Comparison of ENCODE assay signal across 9 cellular contexts in the genomic region with DNA sequence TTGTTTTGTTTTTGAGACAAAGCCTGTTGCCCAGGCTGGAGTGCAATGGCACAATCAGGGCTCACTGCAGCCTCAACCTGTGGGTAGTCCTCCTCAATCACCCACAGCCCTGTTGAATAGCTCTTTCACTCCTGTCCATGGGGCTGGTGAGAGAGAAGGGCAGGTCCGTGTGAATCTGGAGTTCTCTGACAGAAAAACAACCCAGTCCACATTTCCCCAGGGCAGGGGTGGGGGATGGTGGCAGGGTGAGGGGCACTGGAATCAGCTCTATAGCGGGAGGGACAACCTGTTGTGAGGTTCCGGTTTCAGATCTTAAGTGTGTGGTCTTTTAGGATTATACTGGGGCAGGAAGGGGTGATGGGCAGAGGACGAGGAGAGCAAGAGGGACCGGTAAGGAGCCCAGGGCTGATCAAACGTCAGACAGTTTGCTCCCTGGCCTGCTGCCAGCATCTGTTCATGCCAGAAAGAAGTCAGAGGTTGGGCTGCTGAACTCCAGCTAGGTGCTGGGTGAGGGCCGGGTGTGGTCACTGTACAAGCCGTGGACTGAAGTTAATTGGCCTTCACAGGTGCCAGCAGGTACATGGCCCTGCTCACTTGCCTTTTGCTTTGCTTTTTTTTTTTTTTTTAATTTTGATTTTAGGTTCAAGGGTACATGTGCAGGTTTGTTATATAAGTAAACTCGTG. TPM values are rescaled to one million over a fixed set of nuclear protein-coding genes. Genes with fewer than 3 reads are reported as not detected.
DNase-seq lines count a peak whose midpoint lies in the region; ATAC-seq and TF ChIP-seq lines count a peak whose summit lies in the region.
"Had no signal": no experiment of that assay in that cellular context is flagged by ENCODE, and none has a peak within 500 bp of the region (broad histone marks: within the 10 kb centered on the region; RNA-seq: fewer than 3 reads in every experiment).

No MANE protein-coding gene starts in this region.

- H3K4me1 Mint-ChIP-seq in mesothelial cell of epicardium, result peaks cover 11% of the 10 kb centered on the region

- H3K4me3 Mint-ChIP-seq in mesothelial cell of epicardium, result no peak overlapping the region
- H3K4me3 Mint-ChIP-seq: T-helper 1 cell treated with Interleukin-12 subunit alpha and Interleukin-12 subunit beta and Interleukin-4 antibody, amounts not matched to agents 30 μg/mL and 1 μg/mL, for 36 hours had no signal

- peak; percentile 32 for DNase-seq in Daoy (ENCODE audit: low read depth)
- peak; percentile 30 for DNase-seq in NCI-H2107 (lab: John Stamatoyannopoulos, UW)
- DNase-seq in WERI-Rb-1, result peak; percentile 22
- DNase-seq in mesothelial cell of epicardium (ENCODE audit: low spot score in 2 of 2, unreplicated experiment in 2 of 2), result peak; percentile 31 to 43
- no peak for DNase-seq in SW 1271 (lab: John Stamatoyannopoulos, UW)
- no peak for DNase-seq in GM19240 (ENCODE audit: insufficient read length, low spot score)

- no peak for TF ChIP-seq CTCF in WERI-Rb-1 (IDR thresholded peaks at IDR 0.05; ENCODE audit: low read depth, low read length)
- TF ChIP-seq CTCF in mesothelial cell of epicardium (IDR thresholded peaks at IDR 0.05; ENCODE audit: unreplicated experiment), result no peak

- H3K9me3 ChIP-seq in WERI-Rb-1 (ENCODE audit: severe bottlenecking), result no peaks in the 10 kb centered on the region

- peaks cover under 1% of the 10 kb centered on the region for H3K36me3 Mint-ChIP-seq in mesothelial cell of epicardium

- no peak for ATAC-seq in activated CD4-positive, CD25-positive, alpha-beta regulatory T cell treated with anti-CD3 and anti-CD28 coated beads, Interleukin-2, amount 50 U/mL, for 24 hours
- ATAC-seq in HG03135 (IDR thresholded peaks at IDR 0.05; ENCODE audit: unreplicated experiment), result no peak

- no peaks in the 10 kb centered on the region for H3K27me3 ChIP-seq in WERI-Rb-1 (ENCODE audit: insufficient read depth, low read depth, severe bottlenecking)

- H3K4me3 ChIP-seq in WERI-Rb-1 (ENCODE audit: low read depth, low read length), result no peak overlapping the region

- H3K27ac Mint-ChIP-seq in mesothelial cell of epicardium, result peak overlapping the region; percentile 50
- H3K27ac Mint-ChIP-seq: T-helper 1 cell treated with Interleukin-12 subunit alpha and Interleukin-12 subunit beta and Interleukin-4 antibody, amounts not matched to agents 30 μg/mL and 1 μg/mL, for 36 hours had no signal

- H3K27me3 Mint-ChIP-seq in mesothelial cell of epicardium (ENCODE audit: low read depth), result no peaks in the 10 kb centered on the region

- H3K9me3 Mint-ChIP-seq in mesothelial cell of epicardium, result no peaks in the 10 kb centered on the region
- H3K9me3 Mint-ChIP-seq: T-helper 1 cell treated with Interleukin-12 subunit alpha and Interleukin-12 subunit beta and Interleukin-4 antibody, amounts not matched to agents 30 μg/mL and 1 μg/mL, for 36 hours had no signal

- no peak overlapping the region for H3K27ac ChIP-seq in WERI-Rb-1

- H3K36me3 ChIP-seq in WERI-Rb-1, result peaks cover 3% of the 10 kb centered on the region

RNA-seq across cellular contexts. Expression of gene MKRN1, which starts 33.2 kb away (rescaled TPM):
- 55.5 and 61.4 TPM in 2 replicates for total RNA-seq in Daoy (2014; rRNA removed; shearing (Covaris generic))
- total RNA-seq in mesothelial cell of epicardium, result 105 to 112 TPM (median 110 TPM) in 3 replicates

Comparison
In these comparisons a context has a peak if more than half of its experiments do, and no peak if none do; other contexts are left out.
1. DNase-seq: peak in Daoy (single experiment), NCI-H2107 (single experiment), WERI-Rb-1 (single experiment) and mesothelial cell of epicardium (2 of 2); none in SW 1271 (0 of 2) and GM19240 (single experiment).